In genomic region chr6:20274115-20274514, GRCh38 we compare ENCODE assay signal across 34 cellular contexts.
"Had no signal": no experiment of that assay in that cellular context is flagged by ENCODE, and none has a peak within 500 bp of the region (broad histone marks: within the 10 kb centered on the region; RNA-seq: fewer than 3 reads in every experiment).

No MANE protein-coding gene starts in this region.

- H3K9me3 ChIP-seq: adrenal gland, body of pancreas, esophagus squamous epithelium, gastroesophageal sphincter had no signal

- H3K9me3 Mint-ChIP-seq: activated naive CD4-positive, alpha-beta T cell treated with anti-CD3 and anti-CD28 coated beads for 36 hours; activated naive CD4-positive, alpha-beta T cell treated with anti-CD3 and anti-CD28 coated beads, Interleukin-2, amount 50 U/mL, for 24 hours; activated naive CD8-positive, alpha-beta T cell treated with anti-CD3 and anti-CD28 coated beads for 36 hours; activated naive CD8-positive, alpha-beta T cell treated with anti-CD3 and anti-CD28 coated beads, Interleukin-2, amount 50 U/mL, for 24 hours; activated T-helper 1 cell treated with anti-CD3 and anti-CD28 coated beads, Interleukin-12 subunit alpha, Interleukin-12 subunit beta, Interleukin-2, Interleukin-4 antibody, amounts not matched to agents 30 ng/mL and 10 ng/mL and 1 ng/mL, durations not matched to agents 14 hours and 24 hours and 36 hours; effector memory CD8-positive, alpha-beta T cell had no signal

- H3K4me1 ChIP-seq: adrenal gland, body of pancreas, gastroesophageal sphincter had no signal

- H3K4me3 ChIP-seq: adrenal gland, body of pancreas, esophagus squamous epithelium, gastroesophageal sphincter had no signal

- H3K27ac Mint-ChIP-seq: activated CD8-positive, alpha-beta memory T cell treated with anti-CD3 and anti-CD28 coated beads, Interleukin-2, amount 10 ng/mL, durations not matched to agents 7 days and 5 days; activated CD8-positive, alpha-beta T cell treated with anti-CD3 and anti-CD28 coated beads, Interleukin-2, amount 10 ng/mL, durations not matched to agents 7 days and 5 days; activated naive CD4-positive, alpha-beta T cell treated with anti-CD3 and anti-CD28 coated beads for 36 hours; activated naive CD4-positive, alpha-beta T cell treated with anti-CD3 and anti-CD28 coated beads, Interleukin-2, amount 50 U/mL, for 24 hours; activated naive CD8-positive, alpha-beta T cell treated with anti-CD3 and anti-CD28 coated beads for 36 hours; activated naive CD8-positive, alpha-beta T cell treated with anti-CD3 and anti-CD28 coated beads, Interleukin-2, amount 50 U/mL, for 24 hours; activated T-helper 1 cell treated with anti-CD3 and anti-CD28 coated beads, Interleukin-12 subunit alpha, Interleukin-12 subunit beta, Interleukin-2, Interleukin-4 antibody, amounts not matched to agents 30 ng/mL and 10 ng/mL and 1 ng/mL, durations not matched to agents 14 hours and 24 hours and 36 hours; activated T-helper 2 cell treated with anti-CD3 and anti-CD28 coated beads, Interferon-gamma antibody, Interleukin-2, Interleukin-4, amounts not matched to agents 10 μg/mL and 5 μg/mL and 100 μg/mL, durations not matched to agents 14 hours and 24 hours and 36 hours; effector memory CD8-positive, alpha-beta T cell had no signal

- H3K27ac ChIP-seq: adrenal gland, body of pancreas, epithelial cell of prostate, esophagus squamous epithelium, gastroesophageal sphincter had no signal

- H3K4me3 Mint-ChIP-seq: activated CD8-positive, alpha-beta memory T cell treated with anti-CD3 and anti-CD28 coated beads, Interleukin-2, amount 10 ng/mL, durations not matched to agents 7 days and 5 days; activated CD8-positive, alpha-beta T cell treated with anti-CD3 and anti-CD28 coated beads, Interleukin-2, amount 10 ng/mL, durations not matched to agents 7 days and 5 days; activated naive CD4-positive, alpha-beta T cell treated with anti-CD3 and anti-CD28 coated beads for 36 hours; activated naive CD4-positive, alpha-beta T cell treated with anti-CD3 and anti-CD28 coated beads, Interleukin-2, amount 50 U/mL, for 24 hours; activated naive CD8-positive, alpha-beta T cell treated with anti-CD3 and anti-CD28 coated beads for 36 hours; activated naive CD8-positive, alpha-beta T cell treated with anti-CD3 and anti-CD28 coated beads, Interleukin-2, amount 50 U/mL, for 24 hours; activated T-helper 1 cell treated with anti-CD3 and anti-CD28 coated beads, Interleukin-12 subunit alpha, Interleukin-12 subunit beta, Interleukin-2, Interleukin-4 antibody, amounts not matched to agents 30 ng/mL and 10 ng/mL and 1 ng/mL, durations not matched to agents 14 hours and 24 hours and 36 hours; effector memory CD8-positive, alpha-beta T cell had no signal

- H3K4me1 Mint-ChIP-seq: activated CD8-positive, alpha-beta memory T cell treated with anti-CD3 and anti-CD28 coated beads, Interleukin-2, amount 10 ng/mL, durations not matched to agents 7 days and 5 days; activated naive CD4-positive, alpha-beta T cell treated with anti-CD3 and anti-CD28 coated beads, Interleukin-2, amount 50 U/mL, for 24 hours; activated naive CD8-positive, alpha-beta T cell treated with anti-CD3 and anti-CD28 coated beads for 36 hours; activated naive CD8-positive, alpha-beta T cell treated with anti-CD3 and anti-CD28 coated beads, Interleukin-2, amount 50 U/mL, for 24 hours had no signal

- H3K27me3 ChIP-seq: body of pancreas had no signal

- ATAC-seq: activated CD8-positive, alpha-beta memory T cell treated with anti-CD3 and anti-CD28 coated beads, Interleukin-2, amount 10 ng/mL, durations not matched to agents 7 days and 5 days; activated CD8-positive, alpha-beta T cell treated with anti-CD3 and anti-CD28 coated beads, Interleukin-2, amount 10 ng/mL, durations not matched to agents 7 days and 5 days; activated naive CD8-positive, alpha-beta T cell treated with anti-CD3 and anti-CD28 coated beads, Interleukin-2, amount 50 U/mL, for 24 hours; body of pancreas; effector memory CD8-positive, alpha-beta T cell; gastroesophageal sphincter had no signal

- H3K36me3 ChIP-seq: adrenal gland, esophagus squamous epithelium, gastroesophageal sphincter had no signal

- DNase-seq: activated CD4-positive, alpha-beta T cell treated with anti-CD3 and anti-CD28 coated beads for 4 hours; activated CD4-positive, alpha-beta T cell treated with anti-CD3 and anti-CD28 coated beads, Interleukin-2, amount 50 U/mL, for 1 hour; activated CD4-positive, alpha-beta T cell treated with anti-CD3 and anti-CD28 coated beads, Interleukin-2, amount 50 U/mL, for 48 hours; activated CD4-positive, CD25-positive, alpha-beta regulatory T cell; activated CD4-positive, CD25-positive, alpha-beta regulatory T cell treated with anti-CD3 and anti-CD28 coated beads, Interleukin-2, amount 50 U/mL, for 72 hours; activated CD8-positive, alpha-beta memory T cell treated with anti-CD3 and anti-CD28 coated beads, Interleukin-2, amount 10 ng/mL, durations not matched to agents 7 days and 5 days; activated CD8-positive, alpha-beta memory T cell treated with anti-CD3 and anti-CD28 coated beads, Interleukin-2, amount 50 U/mL, for 4 hours; activated CD8-positive, alpha-beta T cell treated with anti-CD3 and anti-CD28 coated beads, Interleukin-2, amount 10 ng/mL, durations not matched to agents 7 days and 5 days; activated effector memory CD4-positive, alpha-beta T cell treated with anti-CD3 and anti-CD28 coated beads, Interleukin-2, amount 50 U/mL, for 16 hours; activated naive CD4-positive, alpha-beta T cell treated with anti-CD3 and anti-CD28 coated beads for 36 hours; activated naive CD8-positive, alpha-beta T cell treated with anti-CD3 and anti-CD28 coated beads for 36 hours; activated naive CD8-positive, alpha-beta T cell treated with anti-CD3 and anti-CD28 coated beads, Interleukin-2, amount 50 U/mL, for 24 hours; activated T-cell treated with anti-CD3 and anti-CD28 coated beads, Interleukin-2, amount 50 U/mL, for 1 hour; activated T-cell treated with anti-CD3 and anti-CD28 coated beads, Interleukin-2, amount 50 U/mL, for 48 hours; adrenal gland; amygdala; aorta; body of pancreas; caudate nucleus; cortex of kidney; dermis blood vessel endothelial cell; effector CD4-positive, alpha-beta T cell; effector memory CD8-positive, alpha-beta T cell; esophagus squamous epithelium; foreskin melanocyte; T-helper 2 cell had no signal

- H3K36me3 Mint-ChIP-seq: activated CD8-positive, alpha-beta memory T cell treated with anti-CD3 and anti-CD28 coated beads, Interleukin-2, amount 10 ng/mL, durations not matched to agents 7 days and 5 days; activated naive CD8-positive, alpha-beta T cell treated with anti-CD3 and anti-CD28 coated beads for 36 hours had no signal

- FAIRE-seq: colon, endometrium, endothelial cell of umbilical vein had no signal
